17 cellular contexts compared by ENCODE assay signal in the genomic region with DNA sequence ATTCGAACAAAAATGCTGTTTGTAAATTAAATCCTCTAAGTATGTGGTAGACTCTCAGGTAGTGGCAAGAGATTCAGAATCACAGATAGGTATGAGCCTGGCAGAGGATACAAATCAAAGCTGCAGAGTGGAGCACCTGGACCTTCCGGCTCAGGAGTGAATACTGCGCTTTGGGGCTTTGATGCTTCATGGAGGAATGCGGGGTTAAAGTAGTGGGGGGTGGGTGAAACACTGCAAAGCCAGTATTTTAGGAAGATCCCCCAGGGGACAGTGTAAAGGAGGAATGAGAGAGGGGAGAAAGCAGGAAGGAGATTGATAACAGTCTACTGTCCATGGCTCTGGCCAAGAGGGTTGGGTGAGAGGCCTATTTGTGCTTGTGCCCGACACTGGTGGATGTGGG. TPM values are rescaled to one million over a fixed set of nuclear protein-coding genes. Genes with fewer than 3 reads are reported as not detected.
DNase-seq lines count a peak whose midpoint lies in the region; ATAC-seq, FAIRE-seq and TF ChIP-seq lines count a peak whose summit lies in the region.
"Had no signal": no experiment of that assay in that cellular context is flagged by ENCODE, and none has a peak within 500 bp of the region (broad histone marks: within the 10 kb centered on the region; RNA-seq: fewer than 3 reads in every experiment).

No MANE protein-coding gene starts in this region.

- H3K27me3 ChIP-seq in GM23338 (ENCODE audit: insufficient read depth) (no peaks in the 10 kb centered on the region), H1 (replicated peaks in 1 of 4; ENCODE audit: control insufficient read depth in 3 of 4, extremely low read depth in 1 of 4, insufficient read depth in 3 of 4, low read length in 3 of 4) (no peaks in the 10 kb centered on the region), heart left ventricle (no peaks in the 10 kb centered on the region), transverse colon (no peaks in the 10 kb centered on the region)
- H3K27me3 ChIP-seq: BE2C had no signal

- no peak overlapping the region for H3K27ac Mint-ChIP-seq in GM23338
- H3K27ac Mint-ChIP-seq: CD14-positive monocyte; CD4-positive, alpha-beta memory T cell had no signal

- ATAC-seq in GM23338, result peak; percentile 75
- ATAC-seq in heart left ventricle, result no peak
- ATAC-seq: K562 had no signal

- no peak for FAIRE-seq in H1 (lab: Jason Lieb, UNC)
- FAIRE-seq: GM12892, K562 had no signal

- no peak overlapping the region for H2BK15ac ChIP-seq in H1 (ENCODE audit: low read length)

- no peaks in the 10 kb centered on the region for H3K23me2 ChIP-seq in H1 (ENCODE audit: low read depth, low read length)

- no peak overlapping the region for H3K18ac ChIP-seq in H1 (ENCODE audit: extremely low read depth, low read length)

- no peak for TF ChIP-seq RAD21 in H1 (IDR thresholded peaks at IDR 0.05 in 1 of 2, conservative IDR thresholded peaks at IDR 0.05 in 1 of 2; ENCODE audit: low read depth in 2 of 2, low read length in 2 of 2)

- TF ChIP-seq CTCF in GM23338 (conservative IDR thresholded peaks at IDR 0.05; ENCODE audit: low read depth in 2 of 2) (no peak), H1 (IDR thresholded peaks at IDR 0.05; ENCODE audit: control extremely low read depth in 1 of 3, insufficient read depth in 1 of 3, low read depth in 1 of 3, low read length in 3 of 3) (no peak), heart left ventricle (IDR thresholded peaks at IDR 0.05) (no peak), transverse colon (IDR thresholded peaks at IDR 0.05) (no peak)

- H3K23ac ChIP-seq in H1 (ENCODE audit: insufficient read length), result no peak overlapping the region

- H3K79me2 ChIP-seq in GM23338 (replicated peaks; ENCODE audit: insufficient read depth), result no peaks in the 10 kb centered on the region
- no peaks in the 10 kb centered on the region for H3K79me2 ChIP-seq in H1 (ENCODE audit: control insufficient read depth in 1 of 2, insufficient read depth in 2 of 2, low read length in 2 of 2)

- peak; percentile 62 for DNase-seq in GM23338 (ENCODE audit: low spot score)
- DNase-seq in H1 (ENCODE audit: low read depth in 1 of 2, low spot score in 2 of 2), result no peak
- peak; percentile 26 for DNase-seq in iPS-NIHi11 (ENCODE audit: low spot score)
- no peak for DNase-seq in C1 segment of cervical spinal cord (lab: John Stamatoyannopoulos, UW)
- no peak for DNase-seq in heart left ventricle
- no peak for DNase-seq in transverse colon
- DNase-seq in NK-92 treated with Interleukin-12 subunit alpha and Interleukin-12 subunit beta, amount 100 ng/mL, for 24 hours (lab: John Stamatoyannopoulos, UW), result no peak
- DNase-seq: BE2C; CD4-positive, alpha-beta memory T cell; DMS153; DMS79; GDM1; HCEC 1CT had no signal

- H3K27ac ChIP-seq in GM23338 (ENCODE audit: low read depth), result no peak overlapping the region
- H3K27ac ChIP-seq in H1 (ENCODE audit: low read depth, low read length), result no peak overlapping the region
- H3K27ac ChIP-seq in heart left ventricle, result no peak overlapping the region
- no peak overlapping the region for H3K27ac ChIP-seq in transverse colon
- H3K27ac ChIP-seq: HL-60 had no signal

- TF ChIP-seq EP300 in H1 (IDR thresholded peaks at IDR 0.05; ENCODE audit: borderline replicate concordance in 1 of 2, low read depth in 2 of 2, low read length in 2 of 2) (no peak), transverse colon (IDR thresholded peaks at IDR 0.05; ENCODE audit: low read depth) (no peak)

- CTCF ChIA-PET in H1 (lab: Charles Lee; ENCODE audit: partially characterized antibody), result interaction anchor here (0.6 to 1.6 kb wide), 6 partner anchors 10 to 82 kb away, joined by 3 to 4 read pairs (median 3); no protein-coding TSS in a partner anchor

- H3K9me3 Mint-ChIP-seq in GM23338, result no peaks in the 10 kb centered on the region
- H3K9me3 Mint-ChIP-seq: CD14-positive monocyte had no signal

- no peaks in the 10 kb centered on the region for H3K36me3 Mint-ChIP-seq in GM23338 (ENCODE audit: low read depth)
- H3K36me3 Mint-ChIP-seq: CD14-positive monocyte; CD4-positive, alpha-beta memory T cell had no signal

- peaks cover 18% of the 10 kb centered on the region for H3K4me1 Mint-ChIP-seq in GM23338
- H3K4me1 Mint-ChIP-seq: CD14-positive monocyte; CD4-positive, alpha-beta memory T cell had no signal

- H3K9ac ChIP-seq in H1 (replicated peaks in 1 of 4; ENCODE audit: extremely low read depth in 1 of 4, low read depth in 3 of 4, low read length in 3 of 4), result no peak overlapping the region

- TF ChIP-seq POLR2A in H1 (IDR thresholded peaks at IDR 0.05; ENCODE audit: control extremely low read depth in 1 of 2, low read depth in 2 of 2, low read length in 2 of 2) (no peak), heart left ventricle (IDR thresholded peaks at IDR 0.05) (no peak), transverse colon (IDR thresholded peaks at IDR 0.05) (no peak)

- H3K4me3 ChIP-seq in GM23338 (no peak overlapping the region), H1 (ENCODE audit: extremely low read depth in 1 of 4, insufficient read depth in 2 of 4, low read depth in 3 of 4, low read length in 4 of 4) (no peak overlapping the region), heart left ventricle (no peak overlapping the region), transverse colon (no peak overlapping the region)
- H3K4me3 ChIP-seq: K562 had no signal

- intact Hi-C loops in heart left ventricle (cut with DNase I) (no loop called here), transverse colon (cut with DNase I; ENCODE audit: low total_unique reads) (no loop called here)

- H3K4me2 ChIP-seq in GM23338 (peak overlapping the region; percentile 68; the same call in 1 of the 2 replicates), H1 (ENCODE audit: insufficient read depth in 1 of 2, low read depth in 2 of 2, low read length in 2 of 2) (peak overlapping the region in 1 of 2 experiments; percentile 20; a peak in 1 of 4 replicates)

- H2AK5ac ChIP-seq in H1 (ENCODE audit: low read depth, low read length), result no peak overlapping the region

- H4K5ac ChIP-seq in H1 (ENCODE audit: insufficient read length, low read depth, low read length), result no peak overlapping the region

- peaks cover 18% of the 10 kb centered on the region for H3K4me1 ChIP-seq in GM23338 (ENCODE audit: insufficient read depth)
- H3K4me1 ChIP-seq in H1 (replicated peaks in 1 of 4; ENCODE audit: control insufficient read depth in 3 of 4, insufficient read depth in 4 of 4, low read length in 3 of 4), result peaks cover 0 to 6% (median under 1%) of the 10 kb centered on the region in 4 experiments; a peak in 3 of 7 replicates
- no peaks in the 10 kb centered on the region for H3K4me1 ChIP-seq in heart left ventricle
- no peaks in the 10 kb centered on the region for H3K4me1 ChIP-seq in transverse colon
- H3K4me1 ChIP-seq: BE2C had no signal

- H3K9me3 ChIP-seq in H1 (ENCODE audit: insufficient read depth in 2 of 2, low read depth in 1 of 2, low read length in 1 of 2) (no peaks in the 10 kb centered on the region), heart left ventricle (no peaks in the 10 kb centered on the region), transverse colon (no peaks in the 10 kb centered on the region)
- H3K9me3 ChIP-seq: BE2C had no signal

- H3K36me3 ChIP-seq in GM23338 (ENCODE audit: insufficient read depth) (no peaks in the 10 kb centered on the region), H1 (ENCODE audit: control insufficient read depth in 2 of 4, insufficient read depth in 4 of 4, low read length in 3 of 4) (no peaks in the 10 kb centered on the region), heart left ventricle (no peaks in the 10 kb centered on the region), transverse colon (no peaks in the 10 kb centered on the region)
- H3K36me3 ChIP-seq: BE2C had no signal

- H4K20me1 ChIP-seq in GM23338 (replicated peaks; ENCODE audit: insufficient read depth) (no peaks in the 10 kb centered on the region), H1 (replicated peaks in 1 of 2; ENCODE audit: control insufficient read depth in 1 of 2, insufficient read depth in 2 of 2, low read length in 2 of 2) (no peaks in the 10 kb centered on the region)

- POLR2A ChIA-PET in H1 (lab: Charles Lee; ENCODE audit: partially characterized antibody), result interaction anchor here (0.6 kb wide), 1 partner anchor 129 kb away, joined by 3 read pairs; no protein-coding TSS in a partner anchor

- no peak overlapping the region for H3K4ac ChIP-seq in H1 (replicated peaks; ENCODE audit: insufficient read length, low read depth, low read length)

- peaks cover 3% of the 10 kb centered on the region for H3K27me3 Mint-ChIP-seq in GM23338 (ENCODE audit: insufficient read depth, low read depth, poor library complexity)

- no peak overlapping the region for H3K14ac ChIP-seq in H1 (ENCODE audit: insufficient read length)

- H2BK20ac ChIP-seq in H1 (ENCODE audit: low read length), result no peak overlapping the region

- no peak overlapping the region for H4K8ac ChIP-seq in H1 (ENCODE audit: extremely low read depth, insufficient read depth, low read length)

- in situ Hi-C loops in transverse colon (cut with MboI; ENCODE audit: low pct_ligation_motif_present in 1 of 4, low pct_unique_long_range_greater_than_20kb in 1 of 4, low sequenced_read_pairs in 3 of 4), result no loop called here

- no peak overlapping the region for H2BK5ac ChIP-seq in H1 (ENCODE audit: low read depth, low read length)

- WGBS in H1 (ENCODE audit: extremely low coverage in 1 of 2, insufficient coverage in 1 of 2, insufficient read length in 1 of 2, insufficient replicate concordance in 2 of 2, low coverage in 1 of 2, low lambda C conversion rate in 2 of 2, missing lambda C conversion rate in 1 of 2), 2 experiments, result 72% methylated on average over 5 of the region's 5 CpGs; no CpG with 5 or more reads in 1 of the 2 experiments
- WGBS in heart left ventricle, 4 donors, result 91 to 98% (median 96%) methylated on average over 5 of the region's 5 CpGs
- WGBS in transverse colon (ENCODE audit: low coverage in 1 of 2), 2 donors, result 83 to 87% methylated on average over 2 to 5 of the region's 5 CpGs

- no peak overlapping the region for H2BK120ac ChIP-seq in H1 (replicated peaks; ENCODE audit: low read depth, low read length)

- H2BK12ac ChIP-seq in H1 (ENCODE audit: low read depth, low read length), result 0 out of 2 replicates have a peak overlapping the region, but pooled peaks have one; percentile 52

- no peaks in the 10 kb centered on the region for H3K79me1 ChIP-seq in H1 (ENCODE audit: low read depth, low read length)

- peak overlapping the region; percentile 4 for H2AFZ ChIP-seq in GM23338
- no peak overlapping the region for H2AFZ ChIP-seq in H1 (ENCODE audit: low read length)

- no peaks in the 10 kb centered on the region for H3K9me2 ChIP-seq in GM23338 (ENCODE audit: insufficient read depth)

- no peak overlapping the region for H4K91ac ChIP-seq in H1 (replicated peaks; ENCODE audit: insufficient read length, low read length)

- H3K4me3 Mint-ChIP-seq in GM23338, result no peak overlapping the region
- H3K4me3 Mint-ChIP-seq: CD14-positive monocyte; CD4-positive, alpha-beta memory T cell had no signal

- H3K56ac ChIP-seq in H1 (replicated peaks; ENCODE audit: insufficient read length, low read depth, low read length), result no peak overlapping the region

- H3F3A ChIP-seq in GM23338 (replicated peaks; ENCODE audit: low read depth), result no peaks in the 10 kb centered on the region

RNA-seq across cellular contexts. Expression of a gene that starts 43.2 kb away (rescaled TPM):
- total RNA-seq in GM23338 (2014; rRNA removed; shearing (Covaris generic)), result 1.7 and 2.4 TPM in 2 replicates
- 2.9 and 4.4 TPM in 2 replicates for polyA plus RNA-seq in GM23338 (2016; fragmentation: Nextera tagmentation; extraction: Ambion mirVana)
- 2.6 and 2.7 TPM in 2 replicates for total RNA-seq in H1 (2021; fragmentation: NEBNext Ultra II Directional; extraction: Animal tissue kit (Norgen Biotek cat#: 25700))
- 2.4 and 4.4 TPM in 2 replicates for polyA plus RNA-seq in H1 (2011; rRNA removed)
- polyA plus RNA-seq in H1 (2011; cell fraction: cytosol; rRNA removed), result 2.0 TPM
- 4.6 TPM for polyA plus RNA-seq in H1 (2011; cell fraction: nucleus; rRNA removed)
- polyA plus RNA-seq in H1 (2012, experiment 1 of 2), result 0.23 to 1.2 TPM (median 1.0 TPM) in 4 replicates
- 0.29 TPM for polyA plus RNA-seq in H1 (2012, experiment 2 of 2)
- polyA plus RNA-seq in H1 (2013, experiment 1 of 2), result 3.0 TPM
- 2.4 TPM for polyA plus RNA-seq in H1 (2013, experiment 2 of 2)
- 2.3 and 3.2 TPM in 2 replicates for polyA minus RNA-seq in H1 (2011; rRNA and poly(A)+ RNA removed)
- 1.5 TPM for polyA minus RNA-seq in H1 (2011; cell fraction: cytosol; rRNA and poly(A)+ RNA removed)
- polyA minus RNA-seq in H1 (2011; cell fraction: nucleus; rRNA and poly(A)+ RNA removed), result 12.9 TPM
- total RNA-seq in heart left ventricle, result 10 to 100 TPM in 5 of 9 donors, 1 to 10 TPM in 4; 7.6 to 38.7 (median 15.4) TPM
- 10 to 100 TPM; 12.3 to 15.2 TPM for polyA plus RNA-seq in heart left ventricle
- 10 to 100 TPM in 1 of 4 donors, 1 to 10 TPM in 3; 3.0 to 12.2 (median 7.0) TPM for total RNA-seq in transverse colon
- total RNA-seq: CD4-positive, alpha-beta memory T cell had no signal
- polyA plus RNA-seq: CD4-positive, alpha-beta memory T cell had no signal

Comparison
In these comparisons a context has a peak if more than half of its experiments do, and no peak if none do; other contexts are left out.
1. DNase-seq: peak in GM23338 (single experiment) and iPS-NIHi11 (single experiment); none in H1 (0 of 2), C1 segment of cervical spinal cord (0 of 14), heart left ventricle (0 of 5), transverse colon (single experiment) and NK-92 treated with Interleukin-12 subunit alpha and Interleukin-12 subunit beta, amount 100 ng/mL, for 24 hours (single experiment).